In the genomic region with DNA sequence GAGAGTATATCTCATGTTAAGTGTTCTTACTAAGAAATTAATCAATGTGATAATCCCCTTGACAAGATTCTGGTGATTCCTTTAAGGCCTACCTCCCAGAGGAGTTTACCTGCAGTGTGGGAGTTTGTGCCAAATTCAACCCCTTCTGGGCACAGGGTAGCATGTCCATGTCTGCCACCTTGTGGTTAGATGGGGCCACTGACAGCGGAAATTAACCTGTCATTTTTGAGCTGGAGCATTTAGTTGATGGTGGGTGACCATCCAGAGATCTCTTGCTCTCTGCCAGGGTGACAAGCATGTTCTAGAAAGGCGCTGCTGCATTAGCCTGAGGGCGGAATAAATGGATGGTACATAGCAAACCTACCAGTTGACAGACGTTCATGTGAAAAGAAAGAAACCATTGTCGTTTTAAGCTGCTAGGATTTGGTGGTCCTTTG, we compare ENCODE assay signal across 8 cellular contexts.
DNase-seq lines count a peak whose midpoint lies in the region; ATAC-seq, FAIRE-seq and TF ChIP-seq lines count a peak whose summit lies in the region.

No MANE protein-coding gene starts in this region.

- intact Hi-C loops in mammary epithelial cell (cut with micrococcal nuclease), result loop anchor here (1.0 to 5.0 kb wide), 5 partner anchors 52 to 830 kb away; a partner anchor contains a TSS
- intact Hi-C loops in HepG2 (cut with micrococcal nuclease; ENCODE audit: unreplicated experiment), result loop anchor here (1.0 to 5.0 kb wide), 4 partner anchors 132 to 710 kb away; a partner anchor contains a TSS

- H3K4me3 ChIP-seq in mammary epithelial cell (replicated peaks in 1 of 3; ENCODE audit: insufficient read depth in 1 of 3, low read depth in 2 of 3, low read length in 3 of 3) (no peak overlapping the region), HepG2 (replicated peaks in 1 of 3; ENCODE audit: insufficient read depth in 1 of 3, low read depth in 2 of 3, low read length in 3 of 3) (no peak overlapping the region)

- peaks cover 16% of the 10 kb centered on the region for H3K4me1 ChIP-seq in mammary epithelial cell (ENCODE audit: insufficient read depth, low read length)
- H3K4me1 ChIP-seq in HepG2 (ENCODE audit: insufficient read depth, low read length), result no peaks in the 10 kb centered on the region

- CTCF ChIA-PET in mammary epithelial cell (lab: Charles Lee; ENCODE audit: low non-redundant PET), result interaction anchor here (0.6 to 1.2 kb wide), 9 partner anchors 63 to 711 kb away, joined by 3 to 7 read pairs (median 3); a partner anchor contains a TSS
- CTCF ChIA-PET in HepG2 (lab: Yijun Ruan, JAX; ENCODE audit: low intra/inter-chr PET ratio, low total read pairs), result interaction anchor here (1.2 to 2.9 kb wide), 2 partner anchors 198 to 201 kb away, joined by 3 to 46 read pairs; no protein-coding TSS in a partner anchor

- H3K27ac ChIP-seq in mammary epithelial cell (ENCODE audit: insufficient read depth, low read depth, low read length), result no peak overlapping the region
- no peak overlapping the region for H3K27ac ChIP-seq in HepG2 (ENCODE audit: extremely low read length, insufficient read depth, low read length)

- no peak for TF ChIP-seq POLR2A in HepG2 (IDR thresholded peaks at IDR 0.05; ENCODE audit: insufficient read depth in 1 of 2, low read depth in 2 of 2, low read length in 2 of 2)

- TF ChIP-seq EP300 in HepG2 (IDR thresholded peaks at IDR 0.05; ENCODE audit: low read depth in 2 of 2, low read length in 2 of 2) (no peak), HepG2 (CRISPR knock-in tag; IDR thresholded peaks at IDR 0.05; ENCODE audit: borderline replicate concordance) (no peak)

- FAIRE-seq in HepG2 (lab: Jason Lieb, UNC), result peak; percentile 46

- H3K79me2 ChIP-seq in mammary epithelial cell (ENCODE audit: insufficient read depth, low read length) (no peaks in the 10 kb centered on the region), HepG2 (ENCODE audit: insufficient read depth, low read length) (no peaks in the 10 kb centered on the region)

- DNase-seq in activated gamma-delta T cell treated with Interleukin-2 at 50 U/mL for 16 hours (peak; percentile 43), activated gamma-delta T cell (lab: John Stamatoyannopoulos, UW) (no peak), NCI-H1092 treated with DMSO at 0.1 percent for 48 hours (lab: John Stamatoyannopoulos, UW) (peak; percentile 50), UCSD-AML1 (lab: John Stamatoyannopoulos, UW; ENCODE audit: unreplicated experiment) (peak; percentile 30), mammary epithelial cell (peak; percentile 38), HepG2 (ENCODE audit: low spot score) (peak; percentile 28)
- DNase-seq in stimulated activated CD8-positive, alpha-beta memory T cell treated with anti-CD3 and anti-CD28 coated beads, Interleukin-4, amount 100 ng/mL, for 24 hours (ENCODE audit: low read depth), result peak; percentile 25

- H2AFZ ChIP-seq in mammary epithelial cell (ENCODE audit: low read depth, low read length), result peak overlapping the region; percentile 31
- H2AFZ ChIP-seq in HepG2 (ENCODE audit: low read length), result no peak overlapping the region

- ATAC-seq in HG02678 (IDR thresholded peaks at IDR 0.05; ENCODE audit: unreplicated experiment) (peak; percentile 95), HepG2 (peak; percentile 93)

- no peak overlapping the region for H3K9ac ChIP-seq in mammary epithelial cell (ENCODE audit: insufficient read depth, low read length)
- H3K9ac ChIP-seq in HepG2 (ENCODE audit: insufficient read depth, low read depth, low read length), result no peak overlapping the region

- H3K27me3 ChIP-seq in mammary epithelial cell (ENCODE audit: insufficient read depth, low read length), result no peaks in the 10 kb centered on the region
- no peaks in the 10 kb centered on the region for H3K27me3 ChIP-seq in HepG2 (ENCODE audit: control insufficient read depth in 1 of 2, insufficient read depth in 2 of 2, low read length in 2 of 2)

- H4K20me1 ChIP-seq in mammary epithelial cell (ENCODE audit: insufficient read depth, low read length) (no peaks in the 10 kb centered on the region), HepG2 (ENCODE audit: insufficient read depth, low read length) (no peaks in the 10 kb centered on the region)

- H3K36me3 ChIP-seq in mammary epithelial cell (ENCODE audit: insufficient read depth, low read length) (no peaks in the 10 kb centered on the region), HepG2 (replicated peaks in 1 of 2; ENCODE audit: control insufficient read depth in 1 of 2, insufficient read depth in 2 of 2, low read length in 2 of 2) (no peaks in the 10 kb centered on the region)

- 37% methylated on average over 5 of the region's 5 CpGs for WGBS in mammary epithelial cell (ENCODE audit: low coverage, missing lambda C conversion rate)
- WGBS in HepG2 (ENCODE audit: low lambda C conversion rate), result 2% methylated on average over 5 of the region's 5 CpGs

- dilution Hi-C loops in mammary epithelial cell (cut with HindIII; ENCODE audit: low sequenced_read_pairs), result no loop called here

- BruUV-seq in mammary epithelial cell (replicated peaks; lab: Mats Ljungman, UMichigan), result no TSS peak
- no TSS peak for BruUV-seq in HepG2 (replicated peaks; lab: Mats Ljungman, UMichigan)

- POLR2A ChIA-PET in HepG2 (lab: Yijun Ruan, JAX), result no interaction called here

- in situ Hi-C loops in mammary epithelial cell (cut with MboI; ENCODE audit: low sequenced_read_pairs in 2 of 2), result loop anchor here (10.0 to 25.0 kb wide), 2 partner anchors 195 to 202 kb away; a partner anchor contains a TSS
- in situ Hi-C loops in HepG2 (cut with HindIII; ENCODE audit: extremely low pct_ligation_motif_present, low pct_unique_long_range_greater_than_20kb), result loop anchor here (5.0 kb wide), 1 partner anchor 200 kb away; no protein-coding TSS in a partner anchor

- peak; percentile 84 for TF ChIP-seq CTCF in mammary epithelial cell (conservative IDR thresholded peaks at IDR 0.05 in 1 of 2, IDR thresholded peaks at IDR 0.05 in 1 of 2; ENCODE audit: extremely low read depth in 1 of 2, insufficient read depth in 1 of 2, low read depth in 1 of 2, low read length in 2 of 2)
- TF ChIP-seq CTCF in HepG2 (CRISPR knock-in tag; IDR thresholded peaks at IDR 0.05), result peak; percentile 81

- peak; percentile 61; the same call in 1 of the 2 replicates for TF ChIP-seq RAD21 in HepG2 (CRISPR knock-in tag; IDR thresholded peaks at IDR 0.05)

- H3K9me3 ChIP-seq in mammary epithelial cell (replicated peaks; ENCODE audit: insufficient read depth, low read length), result no peaks in the 10 kb centered on the region
- no peaks in the 10 kb centered on the region for H3K9me3 ChIP-seq in HepG2 (ENCODE audit: low read length)

- H3K4me2 ChIP-seq in mammary epithelial cell (ENCODE audit: insufficient read depth, low read depth, low read length), result no peak overlapping the region
- no peak overlapping the region for H3K4me2 ChIP-seq in HepG2 (ENCODE audit: low read depth, low read length)

TF ChIP-seq in HepG2, 621 proteins besides CTCF, POLR2A, EP300 and RAD21 (continues in another document):
- TF ChIP-seq, protein P1, sequence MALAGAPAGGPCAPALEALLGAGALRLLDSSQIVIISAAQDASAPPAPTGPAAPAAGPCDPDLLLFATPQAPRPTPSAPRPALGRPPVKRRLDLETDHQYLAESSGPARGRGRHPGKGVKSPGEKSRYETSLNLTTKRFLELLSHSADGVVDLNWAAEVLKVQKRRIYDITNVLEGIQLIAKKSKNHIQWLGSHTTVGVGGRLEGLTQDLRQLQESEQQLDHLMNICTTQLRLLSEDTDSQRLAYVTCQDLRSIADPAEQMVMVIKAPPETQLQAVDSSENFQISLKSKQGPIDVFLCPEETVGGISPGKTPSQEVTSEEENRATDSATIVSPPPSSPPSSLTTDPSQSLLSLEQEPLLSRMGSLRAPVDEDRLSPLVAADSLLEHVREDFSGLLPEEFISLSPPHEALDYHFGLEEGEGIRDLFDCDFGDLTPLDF (CRISPR knock-in tag; IDR thresholded peaks at IDR 0.05), result no peak
- TF ChIP-seq ZKSCAN8 (CRISPR knock-in tag; IDR thresholded peaks at IDR 0.05; ENCODE audit: borderline replicate concordance) (no peak), KAT8 (CRISPR knock-in tag; IDR thresholded peaks at IDR 0.05) (no peak), NCOA5 (CRISPR knock-in tag; IDR thresholded peaks at IDR 0.05) (no peak), ZNF775 (CRISPR knock-in tag; IDR thresholded peaks at IDR 0.05; ENCODE audit: borderline replicate concordance) (no peak), XRCC5 (optimal IDR thresholded peaks at IDR 0.05; ENCODE audit: low read length) (peak; percentile 53), SMC3 (IDR thresholded peaks at IDR 0.05; ENCODE audit: low read length) (peak; percentile 83), SNRNP70 (IDR thresholded peaks at IDR 0.05; ENCODE audit: low read depth, low read length) (no peak), STAG1 (CRISPR knock-in tag; IDR thresholded peaks at IDR 0.05) (peak; percentile 66), JUND (CRISPR knock-in tag; IDR thresholded peaks at IDR 0.05) (no peak), MXI1 (IDR thresholded peaks at IDR 0.05; ENCODE audit: borderline replicate concordance, low read depth, low read length) (no peak)
- TF ChIP-seq, protein P2, sequence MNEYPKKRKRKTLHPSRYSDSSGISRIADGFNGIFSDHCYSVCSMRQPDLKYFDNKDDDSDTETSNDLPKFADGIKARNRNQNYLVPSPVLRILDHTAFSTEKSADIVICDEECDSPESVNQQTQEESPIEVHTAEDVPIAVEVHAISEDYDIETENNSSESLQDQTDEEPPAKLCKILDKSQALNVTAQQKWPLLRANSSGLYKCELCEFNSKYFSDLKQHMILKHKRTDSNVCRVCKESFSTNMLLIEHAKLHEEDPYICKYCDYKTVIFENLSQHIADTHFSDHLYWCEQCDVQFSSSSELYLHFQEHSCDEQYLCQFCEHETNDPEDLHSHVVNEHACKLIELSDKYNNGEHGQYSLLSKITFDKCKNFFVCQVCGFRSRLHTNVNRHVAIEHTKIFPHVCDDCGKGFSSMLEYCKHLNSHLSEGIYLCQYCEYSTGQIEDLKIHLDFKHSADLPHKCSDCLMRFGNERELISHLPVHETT (CRISPR knock-in tag; conservative IDR thresholded peaks at IDR 0.05), result no peak
- TF ChIP-seq, protein P3, sequence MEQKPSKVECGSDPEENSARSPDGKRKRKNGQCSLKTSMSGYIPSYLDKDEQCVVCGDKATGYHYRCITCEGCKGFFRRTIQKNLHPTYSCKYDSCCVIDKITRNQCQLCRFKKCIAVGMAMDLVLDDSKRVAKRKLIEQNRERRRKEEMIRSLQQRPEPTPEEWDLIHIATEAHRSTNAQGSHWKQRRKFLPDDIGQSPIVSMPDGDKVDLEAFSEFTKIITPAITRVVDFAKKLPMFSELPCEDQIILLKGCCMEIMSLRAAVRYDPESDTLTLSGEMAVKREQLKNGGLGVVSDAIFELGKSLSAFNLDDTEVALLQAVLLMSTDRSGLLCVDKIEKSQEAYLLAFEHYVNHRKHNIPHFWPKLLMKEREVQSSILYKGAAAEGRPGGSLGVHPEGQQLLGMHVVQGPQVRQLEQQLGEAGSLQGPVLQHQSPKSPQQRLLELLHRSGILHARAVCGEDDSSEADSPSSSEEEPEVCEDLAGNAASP (CRISPR knock-in tag; IDR thresholded peaks at IDR 0.05; ENCODE audit: borderline replicate concordance), result no peak
